1 cellular context compared by ENCODE assay signal in the genomic region with DNA sequence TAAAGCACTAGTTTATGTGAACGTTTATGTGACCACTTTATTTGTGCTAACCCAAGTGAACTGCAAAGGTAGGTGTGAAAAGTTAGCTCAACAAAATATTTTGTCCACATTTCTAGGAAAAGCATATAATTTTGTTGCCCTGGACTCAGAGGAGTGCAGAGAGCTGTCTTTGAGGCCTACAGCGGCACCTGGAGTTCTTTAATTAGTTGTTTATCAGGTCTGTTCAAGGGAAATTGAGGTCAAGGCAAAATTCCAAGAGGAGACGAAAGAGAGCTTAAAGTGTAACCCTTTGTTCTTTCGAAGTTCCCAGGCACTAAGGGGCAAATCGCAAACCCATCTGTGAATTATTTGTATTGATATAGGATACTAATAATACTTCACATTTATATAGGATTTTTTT.
TF ChIP-seq lines count a peak whose summit lies in the region.

No MANE protein-coding gene starts in this region.

TF ChIP-seq in SK-N-SH, 30 proteins besides CTCF, POLR2A, EP300 and RAD21 (continued from another document):
- TF ChIP-seq, protein P1, sequence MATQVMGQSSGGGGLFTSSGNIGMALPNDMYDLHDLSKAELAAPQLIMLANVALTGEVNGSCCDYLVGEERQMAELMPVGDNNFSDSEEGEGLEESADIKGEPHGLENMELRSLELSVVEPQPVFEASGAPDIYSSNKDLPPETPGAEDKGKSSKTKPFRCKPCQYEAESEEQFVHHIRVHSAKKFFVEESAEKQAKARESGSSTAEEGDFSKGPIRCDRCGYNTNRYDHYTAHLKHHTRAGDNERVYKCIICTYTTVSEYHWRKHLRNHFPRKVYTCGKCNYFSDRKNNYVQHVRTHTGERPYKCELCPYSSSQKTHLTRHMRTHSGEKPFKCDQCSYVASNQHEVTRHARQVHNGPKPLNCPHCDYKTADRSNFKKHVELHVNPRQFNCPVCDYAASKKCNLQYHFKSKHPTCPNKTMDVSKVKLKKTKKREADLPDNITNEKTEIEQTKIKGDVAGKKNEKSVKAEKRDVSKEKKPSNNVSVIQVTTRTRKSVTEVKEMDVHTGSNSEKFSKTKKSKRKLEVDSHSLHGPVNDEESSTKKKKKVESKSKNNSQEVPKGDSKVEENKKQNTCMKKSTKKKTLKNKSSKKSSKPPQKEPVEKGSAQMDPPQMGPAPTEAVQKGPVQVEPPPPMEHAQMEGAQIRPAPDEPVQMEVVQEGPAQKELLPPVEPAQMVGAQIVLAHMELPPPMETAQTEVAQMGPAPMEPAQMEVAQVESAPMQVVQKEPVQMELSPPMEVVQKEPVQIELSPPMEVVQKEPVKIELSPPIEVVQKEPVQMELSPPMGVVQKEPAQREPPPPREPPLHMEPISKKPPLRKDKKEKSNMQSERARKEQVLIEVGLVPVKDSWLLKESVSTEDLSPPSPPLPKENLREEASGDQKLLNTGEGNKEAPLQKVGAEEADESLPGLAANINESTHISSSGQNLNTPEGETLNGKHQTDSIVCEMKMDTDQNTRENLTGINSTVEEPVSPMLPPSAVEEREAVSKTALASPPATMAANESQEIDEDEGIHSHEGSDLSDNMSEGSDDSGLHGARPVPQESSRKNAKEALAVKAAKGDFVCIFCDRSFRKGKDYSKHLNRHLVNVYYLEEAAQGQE (IDR thresholded peaks at IDR 0.05; ENCODE audit: low read depth, low read length) = no peak
- TF ChIP-seq NFIC (IDR thresholded peaks at IDR 0.05; ENCODE audit: borderline replicate concordance) = no peak
- TF ChIP-seq, protein P2, sequence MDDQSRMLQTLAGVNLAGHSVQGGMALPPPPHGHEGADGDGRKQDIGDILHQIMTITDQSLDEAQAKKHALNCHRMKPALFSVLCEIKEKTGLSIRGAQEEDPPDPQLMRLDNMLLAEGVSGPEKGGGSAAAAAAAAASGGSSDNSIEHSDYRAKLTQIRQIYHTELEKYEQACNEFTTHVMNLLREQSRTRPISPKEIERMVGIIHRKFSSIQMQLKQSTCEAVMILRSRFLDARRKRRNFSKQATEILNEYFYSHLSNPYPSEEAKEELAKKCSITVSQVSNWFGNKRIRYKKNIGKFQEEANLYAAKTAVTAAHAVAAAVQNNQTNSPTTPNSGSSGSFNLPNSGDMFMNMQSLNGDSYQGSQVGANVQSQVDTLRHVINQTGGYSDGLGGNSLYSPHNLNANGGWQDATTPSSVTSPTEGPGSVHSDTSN (IDR thresholded peaks at IDR 0.05) = no peak
- no peak for TF ChIP-seq GATA2 (CRISPR knock-in tag; IDR thresholded peaks at IDR 0.05)
- no peak for TF ChIP-seq POLR2AphosphoS5 (IDR thresholded peaks at IDR 0.05; ENCODE audit: low read depth, low read length)
- no peak for TF ChIP-seq TAF1 (IDR thresholded peaks at IDR 0.05; ENCODE audit: borderline replicate concordance, low read depth, low read length)
- TF ChIP-seq RXRA (IDR thresholded peaks at IDR 0.05; ENCODE audit: borderline replicate concordance, low read depth) = no peak
- no peak for TF ChIP-seq FOXJ3 (CRISPR knock-in tag; IDR thresholded peaks at IDR 0.05)
- no peak for TF ChIP-seq JUND (IDR thresholded peaks at IDR 0.05)
- TF ChIP-seq YY1 (IDR thresholded peaks at IDR 0.05; ENCODE audit: low read depth) = no peak
- no peak for TF ChIP-seq MEF2A (IDR thresholded peaks at IDR 0.05; ENCODE audit: borderline replicate concordance, low read depth)
- no peak for TF ChIP-seq ELF1 (IDR thresholded peaks at IDR 0.05)
- TF ChIP-seq, protein P3, sequence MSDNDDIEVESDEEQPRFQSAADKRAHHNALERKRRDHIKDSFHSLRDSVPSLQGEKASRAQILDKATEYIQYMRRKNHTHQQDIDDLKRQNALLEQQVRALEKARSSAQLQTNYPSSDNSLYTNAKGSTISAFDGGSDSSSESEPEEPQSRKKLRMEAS (IDR thresholded peaks at IDR 0.05; ENCODE audit: low read depth) = no peak
- no peak for TF ChIP-seq SIN3A (IDR thresholded peaks at IDR 0.05; ENCODE audit: borderline replicate concordance, low read depth, low read length)
- TF ChIP-seq GABPA (IDR thresholded peaks at IDR 0.05; ENCODE audit: low read depth) = no peak
- no peak for TF ChIP-seq TCF12 (IDR thresholded peaks at IDR 0.05)
- no peak for TF ChIP-seq TEAD4 (IDR thresholded peaks at IDR 0.05; ENCODE audit: borderline replicate concordance, insufficient read depth)
